ENCODE assay signal across 8 cellular contexts in genomic region chr12:102879144-102879763, GRCh38. TPM values are rescaled to one million over a fixed set of nuclear protein-coding genes. Genes with fewer than 3 reads are reported as not detected.
DNase-seq lines count a peak whose midpoint lies in the region; ATAC-seq and TF ChIP-seq lines count a peak whose summit lies in the region.

No MANE protein-coding gene starts in this region.

- ATAC-seq in GM21576 (IDR thresholded peaks at IDR 0.05; ENCODE audit: unreplicated experiment) = peak; percentile 83
- ATAC-seq in GM19397 (IDR thresholded peaks at IDR 0.05; ENCODE audit: unreplicated experiment) = no peak

- no TSS peak for BruUV-seq in PC-9 (replicated peaks; lab: Mats Ljungman, UMichigan)

- TF ChIP-seq CTCF in PC-9 (conservative IDR thresholded peaks at IDR 0.05) = peak; percentile 59

- no peaks in the 10 kb centered on the region for H3K4me1 ChIP-seq in PC-9 (replicated peaks; ENCODE audit: insufficient read depth)

- H3K4me2 ChIP-seq in PC-9 = peak overlapping the region; percentile 35; the same call in 1 of the 2 replicates

- CTCF ChIA-PET in PC-9 (lab: Charles Lee) = interaction anchor here (0.5 kb wide), 1 partner anchor 1165 kb away, joined by 12 read pairs; no protein-coding TSS in a partner anchor

- no peaks in the 10 kb centered on the region for H3K79me2 ChIP-seq in PC-9 (ENCODE audit: low read depth)

- intact Hi-C loops in PC-9 (cut with micrococcal nuclease; ENCODE audit: unreplicated experiment) = loop anchor here (2.0 to 5.0 kb wide), 2 partner anchors 782 to 938 kb away; no protein-coding TSS in a partner anchor

- POLR2A ChIA-PET in PC-9 (lab: Charles Lee; ENCODE audit: unreplicated experiment) = no interaction called here

- H3K9me3 ChIP-seq in MG63 (no peaks in the 10 kb centered on the region), PC-9 (ENCODE audit: insufficient read depth, low read depth) (no peaks in the 10 kb centered on the region)

- no peak overlapping the region for H3K27ac ChIP-seq in PC-9

- DNase-seq in ELF-1 (ENCODE audit: low read depth, low spot score) (peak; percentile 86), MG63 (peak; percentile 46), PC-9 (peak; percentile 29 to 63), dermis blood vessel endothelial cell (peak; percentile 14), medulla oblongata (ENCODE audit: extremely low spot score) (peak; percentile 63)
- no peak for DNase-seq in activated CD8-positive, alpha-beta memory T cell treated with anti-CD3 and anti-CD28 coated beads, Interleukin-2, amount 50 U/mL, for 4 hours

- no peaks in the 10 kb centered on the region for H3K36me3 ChIP-seq in MG63
- H3K36me3 ChIP-seq in PC-9 (ENCODE audit: low read depth) = no peaks in the 10 kb centered on the region

- H3K27me3 ChIP-seq in MG63 = peaks cover 4% of the 10 kb centered on the region; the same call in 1 of the 2 replicates
- no peaks in the 10 kb centered on the region for H3K27me3 ChIP-seq in PC-9 (ENCODE audit: insufficient read depth, low read depth)

- H3K9me2 ChIP-seq in PC-9 (ENCODE audit: insufficient read depth) = no peaks in the 10 kb centered on the region

- H3F3A ChIP-seq in PC-9 (ENCODE audit: insufficient read depth, low read depth) = no peaks in the 10 kb centered on the region

- H3K4me3 ChIP-seq in MG63 (no peak overlapping the region), PC-9 (no peak overlapping the region)

- H4K20me1 ChIP-seq in PC-9 (ENCODE audit: insufficient read depth) = no peaks in the 10 kb centered on the region; the same call in 1 of the 2 replicates

- no peak overlapping the region for H2AFZ ChIP-seq in PC-9

RNA-seq across cellular contexts. Expression of gene PAH, which starts 37.8 kb away (rescaled TPM):
- total RNA-seq in MG63 (2014; rRNA removed; shearing (Covaris generic); ENCODE audit: low replicate concordance) = 0.36 TPM in 1 of 2 replicates, not detected in the other
- total RNA-seq in PC-9 (2021) (not detected in 2 replicates), dermis blood vessel endothelial cell (not detected in 2 replicates)
